7 cellular contexts compared by ENCODE assay signal in genomic region chr7:149321125-149321905, GRCh38. TPM values are rescaled to one million over a fixed set of nuclear protein-coding genes. Genes with fewer than 3 reads are reported as not detected.
DNase-seq lines count a peak whose midpoint lies in the region; ATAC-seq and TF ChIP-seq lines count a peak whose summit lies in the region.
"Not testable (repeated sequence)": the region's sequence is repeated elsewhere in the genome, so short reads cannot be mapped to it uniquely, and the experiment has no call there.

No MANE protein-coding gene starts in this region.

- H3K4me3 ChIP-seq in endodermal cell (ENCODE audit: low read length); naive thymus-derived CD4-positive, alpha-beta T cell (ENCODE audit: low read length): not testable (repeated sequence)
- H3K4me3 ChIP-seq in right cardiac atrium (ENCODE audit: low read length) (peak overlapping the region; percentile 50), skeletal muscle satellite cell (ENCODE audit: low read length) (peak overlapping the region; percentile 70)

- H3K4me2 ChIP-seq in skeletal muscle satellite cell (ENCODE audit: low read length): peak overlapping the region; percentile 79

- POLR2A ChIA-PET in naive thymus-derived CD4-positive, alpha-beta T cell (lab: Charles Lee): not testable (repeated sequence)

- not testable (repeated sequence) for H3K27ac Mint-ChIP-seq in HFFc6
- H3K27ac Mint-ChIP-seq in T-helper 1 cell treated with Interleukin-12 subunit alpha and Interleukin-12 subunit beta and Interleukin-4 antibody, amounts not matched to agents 30 μg/mL and 1 μg/mL, for 36 hours: peak overlapping the region; percentile 77
- peak overlapping the region; percentile 61 for H3K27ac Mint-ChIP-seq in activated naive CD8-positive, alpha-beta T cell treated with anti-CD3 and anti-CD28 coated beads for 36 hours
- H3K27ac Mint-ChIP-seq in endodermal cell: peak overlapping the region; percentile 59
- H3K27ac Mint-ChIP-seq in naive thymus-derived CD4-positive, alpha-beta T cell: peak overlapping the region in 3 of 9 donors; percentile 60 to 86 (median 67)

- H3K36me3 Mint-ChIP-seq in HFFc6 (ENCODE audit: low read depth); activated naive CD8-positive, alpha-beta T cell treated with anti-CD3 and anti-CD28 coated beads for 36 hours; endodermal cell (ENCODE audit: low read depth): not testable (repeated sequence)
- peaks cover 13% of the 10 kb centered on the region for H3K36me3 Mint-ChIP-seq in T-helper 1 cell treated with Interleukin-12 subunit alpha and Interleukin-12 subunit beta and Interleukin-4 antibody, amounts not matched to agents 30 μg/mL and 1 μg/mL, for 36 hours (ENCODE audit: low read depth)
- H3K36me3 Mint-ChIP-seq in naive thymus-derived CD4-positive, alpha-beta T cell: peaks cover 0 to 15% (median 4%) of the 10 kb centered on the region in 5 donors

- peaks cover 14% of the 10 kb centered on the region for H3K27me3 Mint-ChIP-seq in HFFc6 (ENCODE audit: insufficient read depth)
- peaks cover 17% of the 10 kb centered on the region for H3K27me3 Mint-ChIP-seq in T-helper 1 cell treated with Interleukin-12 subunit alpha and Interleukin-12 subunit beta and Interleukin-4 antibody, amounts not matched to agents 30 μg/mL and 1 μg/mL, for 36 hours (ENCODE audit: low read depth)
- peaks cover 19% of the 10 kb centered on the region for H3K27me3 Mint-ChIP-seq in activated naive CD8-positive, alpha-beta T cell treated with anti-CD3 and anti-CD28 coated beads for 36 hours
- H3K27me3 Mint-ChIP-seq in endodermal cell (ENCODE audit: insufficient read depth): not testable (repeated sequence)
- peaks cover 7 to 13% (median 9%) of the 10 kb centered on the region in 5 donors for H3K27me3 Mint-ChIP-seq in naive thymus-derived CD4-positive, alpha-beta T cell

- peaks cover 27% of the 10 kb centered on the region for H3K4me1 Mint-ChIP-seq in HFFc6 (ENCODE audit: low read depth)
- H3K4me1 Mint-ChIP-seq in T-helper 1 cell treated with Interleukin-12 subunit alpha and Interleukin-12 subunit beta and Interleukin-4 antibody, amounts not matched to agents 30 μg/mL and 1 μg/mL, for 36 hours (ENCODE audit: low read depth): peaks cover 19% of the 10 kb centered on the region
- peaks cover 12% of the 10 kb centered on the region for H3K4me1 Mint-ChIP-seq in activated naive CD8-positive, alpha-beta T cell treated with anti-CD3 and anti-CD28 coated beads for 36 hours
- H3K4me1 Mint-ChIP-seq in endodermal cell: peaks cover 14% of the 10 kb centered on the region
- peaks cover 7 to 27% (median 18%) of the 10 kb centered on the region in 7 donors for H3K4me1 Mint-ChIP-seq in naive thymus-derived CD4-positive, alpha-beta T cell

- 81 to 85% methylated on average over 4 to 14 of the region's 14 CpGs for WGBS in endodermal cell (ENCODE audit: insufficient coverage in 1 of 2, insufficient read length in 1 of 2), 2 experiments
- WGBS in right cardiac atrium: 63% methylated on average over 14 of the region's 14 CpGs

- ATAC-seq in right cardiac atrium; naive thymus-derived CD4-positive, alpha-beta T cell: not testable (repeated sequence)

- H3K9ac ChIP-seq in endodermal cell (ENCODE audit: extremely low read depth, low read length, poor library complexity, severe bottlenecking): not testable (repeated sequence)
- peak overlapping the region; percentile 52 for H3K9ac ChIP-seq in skeletal muscle satellite cell (ENCODE audit: low read depth, low read length)

- peaks cover 14% of the 10 kb centered on the region for H3K9me3 ChIP-seq in endodermal cell (ENCODE audit: control insufficient read depth, low read length)
- not testable (repeated sequence) for H3K9me3 ChIP-seq in right cardiac atrium (ENCODE audit: control insufficient read depth, low read length); naive thymus-derived CD4-positive, alpha-beta T cell (ENCODE audit: control insufficient read depth in 2 of 3, low read length in 3 of 3); skeletal muscle satellite cell (replicated peaks; ENCODE audit: low read length)

- not testable (repeated sequence) for H3K27me3 ChIP-seq in endodermal cell (ENCODE audit: control insufficient read depth, insufficient read depth, low read length, poor library complexity, severe bottlenecking); right cardiac atrium (ENCODE audit: control insufficient read depth, insufficient read depth); naive thymus-derived CD4-positive, alpha-beta T cell (ENCODE audit: control insufficient read depth in 2 of 2, insufficient read depth in 2 of 2, low read length in 2 of 2)
- peaks cover 20% of the 10 kb centered on the region for H3K27me3 ChIP-seq in skeletal muscle satellite cell (ENCODE audit: control insufficient read depth, insufficient read depth, low read length)

- H3K4me1 ChIP-seq in endodermal cell (ENCODE audit: control insufficient read depth, insufficient read depth, low read length); right cardiac atrium (ENCODE audit: control insufficient read depth, insufficient read depth, low read length); naive thymus-derived CD4-positive, alpha-beta T cell (ENCODE audit: control insufficient read depth in 2 of 2, insufficient read depth in 2 of 2, low read length in 2 of 2); skeletal muscle satellite cell (ENCODE audit: control insufficient read depth, insufficient read depth, low read length): not testable (repeated sequence)

- DNase-seq in HFFc6; activated naive CD8-positive, alpha-beta T cell treated with anti-CD3 and anti-CD28 coated beads for 36 hours; endodermal cell; naive thymus-derived CD4-positive, alpha-beta T cell: not testable (repeated sequence)
- peak in 1 of 3 donors; percentile 48 for DNase-seq in right cardiac atrium

- not testable (repeated sequence) for H3K9me3 Mint-ChIP-seq in HFFc6; T-helper 1 cell treated with Interleukin-12 subunit alpha and Interleukin-12 subunit beta and Interleukin-4 antibody, amounts not matched to agents 30 μg/mL and 1 μg/mL, for 36 hours; activated naive CD8-positive, alpha-beta T cell treated with anti-CD3 and anti-CD28 coated beads for 36 hours
- H3K9me3 Mint-ChIP-seq in endodermal cell: peaks cover 19% of the 10 kb centered on the region
- peaks cover 0 to 14% (median 0%) of the 10 kb centered on the region in 11 donors for H3K9me3 Mint-ChIP-seq in naive thymus-derived CD4-positive, alpha-beta T cell

- H3K27ac ChIP-seq in endodermal cell (ENCODE audit: low read depth, low read length); right cardiac atrium (ENCODE audit: low read length); naive thymus-derived CD4-positive, alpha-beta T cell (ENCODE audit: low read depth, low read length): not testable (repeated sequence)

- TF ChIP-seq CTCF in HFFc6 (IDR thresholded peaks at IDR 0.05); endodermal cell (conservative IDR thresholded peaks at IDR 0.05): not testable (repeated sequence)

- H3K4me3 Mint-ChIP-seq in HFFc6: peak overlapping the region; percentile 84
- peak overlapping the region; percentile 62 for H3K4me3 Mint-ChIP-seq in T-helper 1 cell treated with Interleukin-12 subunit alpha and Interleukin-12 subunit beta and Interleukin-4 antibody, amounts not matched to agents 30 μg/mL and 1 μg/mL, for 36 hours
- H3K4me3 Mint-ChIP-seq in activated naive CD8-positive, alpha-beta T cell treated with anti-CD3 and anti-CD28 coated beads for 36 hours: peak overlapping the region; percentile 11
- H3K4me3 Mint-ChIP-seq in endodermal cell: peak overlapping the region; percentile 38
- peak overlapping the region in 7 of 10 donors; percentile 1 to 74 (median 71) for H3K4me3 Mint-ChIP-seq in naive thymus-derived CD4-positive, alpha-beta T cell

- CTCF ChIA-PET in naive thymus-derived CD4-positive, alpha-beta T cell (lab: Charles Lee): not testable (repeated sequence)

- H3K36me3 ChIP-seq in endodermal cell (ENCODE audit: control insufficient read depth, insufficient read depth, low read length); naive thymus-derived CD4-positive, alpha-beta T cell (ENCODE audit: control insufficient read depth in 2 of 3, insufficient read depth in 3 of 3, low read length in 3 of 3); skeletal muscle satellite cell (ENCODE audit: insufficient read depth, low read length): not testable (repeated sequence)

- intact Hi-C loops in right cardiac atrium (cut with DNase I); naive thymus-derived CD4-positive, alpha-beta T cell (cut with micrococcal nuclease): not testable (repeated sequence)

RNA-seq across cellular contexts. Expression of gene ZNF783, which starts 59.3 kb away (rescaled TPM):
- 1 to 10 TPM; 7.8 to 8.9 (median 8.5) TPM for total RNA-seq in HFFc6 (2021; fragmentation: NEBNext Ultra II Directional; extraction: Animal tissue kit (Norgen Biotek cat#: 25700))
- total RNA-seq in activated naive CD8-positive, alpha-beta T cell treated with anti-CD3 and anti-CD28 coated beads for 36 hours: 10 to 100 TPM; 14.4 to 16.2 TPM
- total RNA-seq in endodermal cell (10 to 100 TPM; 12.1 to 13.2 TPM), right cardiac atrium (1 to 10 TPM; 6.4 to 7.4 (median 6.9) TPM)
- polyA plus RNA-seq in endodermal cell (2013, experiment 1 of 2): 9.0 TPM
- 6.3 TPM for polyA plus RNA-seq in endodermal cell (2013, experiment 2 of 2)
- polyA plus RNA-seq in right cardiac atrium: 3.5 TPM
- 10 to 100 TPM; 23.3 to 49.2 (median 36.0) TPM for total RNA-seq in naive thymus-derived CD4-positive, alpha-beta T cell
- 1 to 10 TPM; 6.2 to 9.7 TPM for polyA plus RNA-seq in naive thymus-derived CD4-positive, alpha-beta T cell
- 6.6 and 6.8 TPM in 2 replicates for total RNA-seq in skeletal muscle satellite cell (2012; rRNA removed)

Comparison
In these comparisons a context has a peak if more than half of its experiments do, and no peak if none do; other contexts are left out.
1. H3K4me3 Mint-ChIP-seq: peak in every context shown above with its lines; median percentile 84 in HFFc6; 71 in naive thymus-derived CD4-positive, alpha-beta T cell; 62 in T-helper 1 cell treated with Interleukin-12 subunit alpha and Interleukin-12 subunit beta and Interleukin-4 antibody, amounts not matched to agents 30 μg/mL and 1 μg/mL, for 36 hours; 38 in endodermal cell; 11 in activated naive CD8-positive, alpha-beta T cell treated with anti-CD3 and anti-CD28 coated beads for 36 hours.